ENCODE assay signal across 8 cellular contexts in genomic region chr1:66725885-66726665, GRCh38. TPM values are rescaled to one million over a fixed set of nuclear protein-coding genes. Genes with fewer than 3 reads are reported as not detected.
DNase-seq lines count a peak whose midpoint lies in the region; ATAC-seq and TF ChIP-seq lines count a peak whose summit lies in the region.

No MANE protein-coding gene starts in this region.

- H3K9me3 ChIP-seq in OCI-LY7 (ENCODE audit: low read length) = no peaks in the 10 kb centered on the region

- no peak overlapping the region for H3K4me3 Mint-ChIP-seq in activated T-cell treated with anti-CD3 and anti-CD28 coated beads, Interleukin-2, amount 50 U/mL, for 24 hours

- peaks cover 17% of the 10 kb centered on the region for H3K4me1 Mint-ChIP-seq in activated T-cell treated with anti-CD3 and anti-CD28 coated beads, Interleukin-2, amount 50 U/mL, for 24 hours (ENCODE audit: low read depth)

- no peak overlapping the region for H3K27ac ChIP-seq in OCI-LY7 (ENCODE audit: low read depth, low read length, poor library complexity, severe bottlenecking)

- no peak overlapping the region for H3K27ac Mint-ChIP-seq in activated T-cell treated with anti-CD3 and anti-CD28 coated beads, Interleukin-2, amount 50 U/mL, for 24 hours

- H3K27me3 Mint-ChIP-seq in activated T-cell treated with anti-CD3 and anti-CD28 coated beads, Interleukin-2, amount 50 U/mL, for 24 hours = peaks cover 17% of the 10 kb centered on the region

- no TSS peak for BruUV-seq in OCI-LY7 (replicated peaks; lab: Mats Ljungman, UMichigan)

- no peak overlapping the region for H3K4me3 ChIP-seq in OCI-LY7 (ENCODE audit: low read depth, low read length, poor library complexity, severe bottlenecking)

- CTCF ChIA-PET in OCI-LY7 (lab: Charles Lee; ENCODE audit: unreplicated experiment) = interaction anchor here (1.3 to 1.4 kb wide), 2 partner anchors 9 to 28 kb away, joined by 3 read pairs; no protein-coding TSS in a partner anchor

- no peaks in the 10 kb centered on the region for H3K9me2 ChIP-seq in OCI-LY7 (ENCODE audit: insufficient read depth, low read length)

- H3K79me2 ChIP-seq in OCI-LY7 (ENCODE audit: insufficient read depth, low read depth, low read length) = no peaks in the 10 kb centered on the region

- POLR2A ChIA-PET in OCI-LY7 (lab: Charles Lee) = interaction anchor here (0.6 to 1.5 kb wide), 3 partner anchors 10 to 512 kb away, joined by 3 to 9 read pairs (median 3); no protein-coding TSS in a partner anchor

- peak; percentile 78 for ATAC-seq in GM21390 (IDR thresholded peaks at IDR 0.05; ENCODE audit: unreplicated experiment)

- peak; percentile 96 for DNase-seq in DMS53 (lab: John Stamatoyannopoulos, UW)
- peak; percentile 15 for DNase-seq in HPDE6-E6E7 (ENCODE audit: extremely low spot score)
- peak; percentile 73 for DNase-seq in OCI-LY7 (ENCODE audit: low spot score)
- DNase-seq in activated T-cell treated with anti-CD3 and anti-CD28 coated beads, Interleukin-2, amount 50 U/mL, for 24 hours = peak; percentile 43
- DNase-seq in fibroblast of the conjunctiva (ENCODE audit: low read depth) = peak; percentile 69
- DNase-seq in occipital lobe (lab: John Stamatoyannopoulos, UW) = peak; percentile 5
- DNase-seq in NK-92 (lab: John Stamatoyannopoulos, UW; ENCODE audit: unreplicated experiment) = no peak

- peak; percentile 99 for TF ChIP-seq CTCF in OCI-LY7 (conservative IDR thresholded peaks at IDR 0.05; ENCODE audit: low read length)

- H3K4me1 ChIP-seq in OCI-LY7 (ENCODE audit: insufficient read depth, low read length, poor library complexity, severe bottlenecking) = no peaks in the 10 kb centered on the region

- H2AFZ ChIP-seq in OCI-LY7 (ENCODE audit: low read length) = peak overlapping the region; percentile 7; the same call in 1 of the 2 replicates

- H4K20me1 ChIP-seq in OCI-LY7 (ENCODE audit: insufficient read depth, low read length) = no peaks in the 10 kb centered on the region

- no peaks in the 10 kb centered on the region for H3K36me3 ChIP-seq in OCI-LY7 (ENCODE audit: insufficient read depth, low read length)

- intact Hi-C loops in OCI-LY7 (cut with micrococcal nuclease; ENCODE audit: unreplicated experiment) = loop anchor here (5.0 kb wide), 1 partner anchor 474 kb away; no protein-coding TSS in a partner anchor

- H3K4me2 ChIP-seq in OCI-LY7 (ENCODE audit: low read length) = no peak overlapping the region

- no peaks in the 10 kb centered on the region for H3K9me3 Mint-ChIP-seq in activated T-cell treated with anti-CD3 and anti-CD28 coated beads, Interleukin-2, amount 50 U/mL, for 24 hours

- no peaks in the 10 kb centered on the region for H3K36me3 Mint-ChIP-seq in activated T-cell treated with anti-CD3 and anti-CD28 coated beads, Interleukin-2, amount 50 U/mL, for 24 hours (ENCODE audit: low read depth)

RNA-seq across cellular contexts. Expression of gene DYNLT5, which starts 26.2 kb away (rescaled TPM):
- total RNA-seq in OCI-LY7 (2014; rRNA removed; shearing (Covaris generic)) = 0.59 and 0.66 TPM in 2 replicates
- total RNA-seq in OCI-LY7 (2022) (0.30 TPM in 1 of 2 replicates, not detected in the other), occipital lobe (3.6 TPM)
